2 cellular contexts compared by ENCODE assay signal in the genomic region with DNA sequence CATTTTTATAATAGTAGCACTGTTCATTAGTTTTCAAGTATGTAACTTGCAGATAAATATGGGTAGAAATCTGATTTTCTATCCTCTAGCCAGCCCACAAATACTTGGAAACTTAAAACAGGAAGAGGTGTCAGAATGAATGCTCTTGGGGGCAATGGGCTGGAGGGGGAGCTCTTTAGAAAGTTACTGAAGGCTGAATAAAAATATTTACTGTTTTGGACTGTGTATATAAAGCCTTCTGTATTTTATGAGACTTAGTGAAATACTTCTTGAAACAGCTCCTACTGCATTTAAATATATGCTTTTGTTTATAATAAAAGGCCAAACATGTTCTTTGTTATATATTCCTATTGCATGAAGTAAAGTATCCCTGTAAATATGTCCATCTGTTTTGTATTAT.
TF ChIP-seq lines count a peak whose summit lies in the region.

No MANE protein-coding gene starts in this region.

TF ChIP-seq in SK-N-SH, 30 proteins besides CTCF, POLR2A, EP300 and RAD21 (continued from another document):
- TF ChIP-seq, protein P1, sequence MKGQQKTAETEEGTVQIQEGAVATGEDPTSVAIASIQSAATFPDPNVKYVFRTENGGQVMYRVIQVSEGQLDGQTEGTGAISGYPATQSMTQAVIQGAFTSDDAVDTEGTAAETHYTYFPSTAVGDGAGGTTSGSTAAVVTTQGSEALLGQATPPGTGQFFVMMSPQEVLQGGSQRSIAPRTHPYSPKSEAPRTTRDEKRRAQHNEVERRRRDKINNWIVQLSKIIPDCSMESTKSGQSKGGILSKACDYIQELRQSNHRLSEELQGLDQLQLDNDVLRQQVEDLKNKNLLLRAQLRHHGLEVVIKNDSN (IDR thresholded peaks at IDR 0.05; ENCODE audit: borderline replicate concordance, low read depth) = no peak
- TF ChIP-seq POLR2AphosphoS5 (IDR thresholded peaks at IDR 0.05; ENCODE audit: low read depth, low read length) (no peak), CHD2 (IDR thresholded peaks at IDR 0.05; ENCODE audit: low read length, partially characterized antibody) (no peak), EZH2phosphoT487 (IDR thresholded peaks at IDR 0.05; ENCODE audit: borderline replicate concordance, low read depth) (no peak), GABPA (IDR thresholded peaks at IDR 0.05; ENCODE audit: low read depth) (no peak), MXI1 (IDR thresholded peaks at IDR 0.05; ENCODE audit: low read depth, low read length) (no peak), RCOR1 (IDR thresholded peaks at IDR 0.05; ENCODE audit: low read length) (no peak), NRF1 (IDR thresholded peaks at IDR 0.05; ENCODE audit: low read depth, low read length) (no peak), TEAD4 (IDR thresholded peaks at IDR 0.05; ENCODE audit: borderline replicate concordance, insufficient read depth) (no peak), FOXJ3 (CRISPR knock-in tag; IDR thresholded peaks at IDR 0.05) (no peak)
- TF ChIP-seq, protein P2, sequence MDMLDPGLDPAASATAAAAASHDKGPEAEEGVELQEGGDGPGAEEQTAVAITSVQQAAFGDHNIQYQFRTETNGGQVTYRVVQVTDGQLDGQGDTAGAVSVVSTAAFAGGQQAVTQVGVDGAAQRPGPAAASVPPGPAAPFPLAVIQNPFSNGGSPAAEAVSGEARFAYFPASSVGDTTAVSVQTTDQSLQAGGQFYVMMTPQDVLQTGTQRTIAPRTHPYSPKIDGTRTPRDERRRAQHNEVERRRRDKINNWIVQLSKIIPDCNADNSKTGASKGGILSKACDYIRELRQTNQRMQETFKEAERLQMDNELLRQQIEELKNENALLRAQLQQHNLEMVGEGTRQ (IDR thresholded peaks at IDR 0.05; ENCODE audit: borderline replicate concordance, low read depth, low read length) = no peak
- TF ChIP-seq, protein P3, sequence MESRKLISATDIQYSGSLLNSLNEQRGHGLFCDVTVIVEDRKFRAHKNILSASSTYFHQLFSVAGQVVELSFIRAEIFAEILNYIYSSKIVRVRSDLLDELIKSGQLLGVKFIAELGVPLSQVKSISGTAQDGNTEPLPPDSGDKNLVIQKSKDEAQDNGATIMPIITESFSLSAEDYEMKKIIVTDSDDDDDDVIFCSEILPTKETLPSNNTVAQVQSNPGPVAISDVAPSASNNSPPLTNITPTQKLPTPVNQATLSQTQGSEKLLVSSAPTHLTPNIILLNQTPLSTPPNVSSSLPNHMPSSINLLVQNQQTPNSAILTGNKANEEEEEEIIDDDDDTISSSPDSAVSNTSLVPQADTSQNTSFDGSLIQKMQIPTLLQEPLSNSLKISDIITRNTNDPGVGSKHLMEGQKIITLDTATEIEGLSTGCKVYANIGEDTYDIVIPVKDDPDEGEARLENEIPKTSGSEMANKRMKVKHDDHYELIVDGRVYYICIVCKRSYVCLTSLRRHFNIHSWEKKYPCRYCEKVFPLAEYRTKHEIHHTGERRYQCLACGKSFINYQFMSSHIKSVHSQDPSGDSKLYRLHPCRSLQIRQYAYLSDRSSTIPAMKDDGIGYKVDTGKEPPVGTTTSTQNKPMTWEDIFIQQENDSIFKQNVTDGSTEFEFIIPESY (IDR thresholded peaks at IDR 0.05; ENCODE audit: borderline replicate concordance, low read depth) = no peak
- TF ChIP-seq, protein P4, sequence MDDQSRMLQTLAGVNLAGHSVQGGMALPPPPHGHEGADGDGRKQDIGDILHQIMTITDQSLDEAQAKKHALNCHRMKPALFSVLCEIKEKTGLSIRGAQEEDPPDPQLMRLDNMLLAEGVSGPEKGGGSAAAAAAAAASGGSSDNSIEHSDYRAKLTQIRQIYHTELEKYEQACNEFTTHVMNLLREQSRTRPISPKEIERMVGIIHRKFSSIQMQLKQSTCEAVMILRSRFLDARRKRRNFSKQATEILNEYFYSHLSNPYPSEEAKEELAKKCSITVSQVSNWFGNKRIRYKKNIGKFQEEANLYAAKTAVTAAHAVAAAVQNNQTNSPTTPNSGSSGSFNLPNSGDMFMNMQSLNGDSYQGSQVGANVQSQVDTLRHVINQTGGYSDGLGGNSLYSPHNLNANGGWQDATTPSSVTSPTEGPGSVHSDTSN (IDR thresholded peaks at IDR 0.05) = no peak
- TF ChIP-seq, protein P5, sequence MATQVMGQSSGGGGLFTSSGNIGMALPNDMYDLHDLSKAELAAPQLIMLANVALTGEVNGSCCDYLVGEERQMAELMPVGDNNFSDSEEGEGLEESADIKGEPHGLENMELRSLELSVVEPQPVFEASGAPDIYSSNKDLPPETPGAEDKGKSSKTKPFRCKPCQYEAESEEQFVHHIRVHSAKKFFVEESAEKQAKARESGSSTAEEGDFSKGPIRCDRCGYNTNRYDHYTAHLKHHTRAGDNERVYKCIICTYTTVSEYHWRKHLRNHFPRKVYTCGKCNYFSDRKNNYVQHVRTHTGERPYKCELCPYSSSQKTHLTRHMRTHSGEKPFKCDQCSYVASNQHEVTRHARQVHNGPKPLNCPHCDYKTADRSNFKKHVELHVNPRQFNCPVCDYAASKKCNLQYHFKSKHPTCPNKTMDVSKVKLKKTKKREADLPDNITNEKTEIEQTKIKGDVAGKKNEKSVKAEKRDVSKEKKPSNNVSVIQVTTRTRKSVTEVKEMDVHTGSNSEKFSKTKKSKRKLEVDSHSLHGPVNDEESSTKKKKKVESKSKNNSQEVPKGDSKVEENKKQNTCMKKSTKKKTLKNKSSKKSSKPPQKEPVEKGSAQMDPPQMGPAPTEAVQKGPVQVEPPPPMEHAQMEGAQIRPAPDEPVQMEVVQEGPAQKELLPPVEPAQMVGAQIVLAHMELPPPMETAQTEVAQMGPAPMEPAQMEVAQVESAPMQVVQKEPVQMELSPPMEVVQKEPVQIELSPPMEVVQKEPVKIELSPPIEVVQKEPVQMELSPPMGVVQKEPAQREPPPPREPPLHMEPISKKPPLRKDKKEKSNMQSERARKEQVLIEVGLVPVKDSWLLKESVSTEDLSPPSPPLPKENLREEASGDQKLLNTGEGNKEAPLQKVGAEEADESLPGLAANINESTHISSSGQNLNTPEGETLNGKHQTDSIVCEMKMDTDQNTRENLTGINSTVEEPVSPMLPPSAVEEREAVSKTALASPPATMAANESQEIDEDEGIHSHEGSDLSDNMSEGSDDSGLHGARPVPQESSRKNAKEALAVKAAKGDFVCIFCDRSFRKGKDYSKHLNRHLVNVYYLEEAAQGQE (IDR thresholded peaks at IDR 0.05; ENCODE audit: low read depth, low read length) = no peak
- TF ChIP-seq, protein P6, sequence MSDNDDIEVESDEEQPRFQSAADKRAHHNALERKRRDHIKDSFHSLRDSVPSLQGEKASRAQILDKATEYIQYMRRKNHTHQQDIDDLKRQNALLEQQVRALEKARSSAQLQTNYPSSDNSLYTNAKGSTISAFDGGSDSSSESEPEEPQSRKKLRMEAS (IDR thresholded peaks at IDR 0.05; ENCODE audit: low read depth) = no peak

TF ChIP-seq in SK-N-SH treated with all-trans-retinoic acid at 6 μM for 48 hours, 23 proteins besides CTCF, POLR2A, EP300 and RAD21 (continued from another document):
- TF ChIP-seq, protein P7, sequence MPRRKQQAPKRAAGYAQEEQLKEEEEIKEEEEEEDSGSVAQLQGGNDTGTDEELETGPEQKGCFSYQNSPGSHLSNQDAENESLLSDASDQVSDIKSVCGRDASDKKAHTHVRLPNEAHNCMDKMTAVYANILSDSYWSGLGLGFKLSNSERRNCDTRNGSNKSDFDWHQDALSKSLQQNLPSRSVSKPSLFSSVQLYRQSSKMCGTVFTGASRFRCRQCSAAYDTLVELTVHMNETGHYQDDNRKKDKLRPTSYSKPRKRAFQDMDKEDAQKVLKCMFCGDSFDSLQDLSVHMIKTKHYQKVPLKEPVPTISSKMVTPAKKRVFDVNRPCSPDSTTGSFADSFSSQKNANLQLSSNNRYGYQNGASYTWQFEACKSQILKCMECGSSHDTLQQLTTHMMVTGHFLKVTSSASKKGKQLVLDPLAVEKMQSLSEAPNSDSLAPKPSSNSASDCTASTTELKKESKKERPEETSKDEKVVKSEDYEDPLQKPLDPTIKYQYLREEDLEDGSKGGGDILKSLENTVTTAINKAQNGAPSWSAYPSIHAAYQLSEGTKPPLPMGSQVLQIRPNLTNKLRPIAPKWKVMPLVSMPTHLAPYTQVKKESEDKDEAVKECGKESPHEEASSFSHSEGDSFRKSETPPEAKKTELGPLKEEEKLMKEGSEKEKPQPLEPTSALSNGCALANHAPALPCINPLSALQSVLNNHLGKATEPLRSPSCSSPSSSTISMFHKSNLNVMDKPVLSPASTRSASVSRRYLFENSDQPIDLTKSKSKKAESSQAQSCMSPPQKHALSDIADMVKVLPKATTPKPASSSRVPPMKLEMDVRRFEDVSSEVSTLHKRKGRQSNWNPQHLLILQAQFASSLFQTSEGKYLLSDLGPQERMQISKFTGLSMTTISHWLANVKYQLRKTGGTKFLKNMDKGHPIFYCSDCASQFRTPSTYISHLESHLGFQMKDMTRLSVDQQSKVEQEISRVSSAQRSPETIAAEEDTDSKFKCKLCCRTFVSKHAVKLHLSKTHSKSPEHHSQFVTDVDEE (CRISPR knock-in tag; IDR thresholded peaks at IDR 0.05) = no peak
- no peak for TF ChIP-seq GLIS3 (CRISPR knock-in tag; IDR thresholded peaks at IDR 0.05)
- no peak for TF ChIP-seq ARNTL (CRISPR knock-in tag; IDR thresholded peaks at IDR 0.05; ENCODE audit: borderline replicate concordance, low read depth)
- no peak for TF ChIP-seq OSR1 (CRISPR knock-in tag; IDR thresholded peaks at IDR 0.05)
- TF ChIP-seq ISL1 (CRISPR knock-in tag; IDR thresholded peaks at IDR 0.05) = no peak
- TF ChIP-seq, protein P8, sequence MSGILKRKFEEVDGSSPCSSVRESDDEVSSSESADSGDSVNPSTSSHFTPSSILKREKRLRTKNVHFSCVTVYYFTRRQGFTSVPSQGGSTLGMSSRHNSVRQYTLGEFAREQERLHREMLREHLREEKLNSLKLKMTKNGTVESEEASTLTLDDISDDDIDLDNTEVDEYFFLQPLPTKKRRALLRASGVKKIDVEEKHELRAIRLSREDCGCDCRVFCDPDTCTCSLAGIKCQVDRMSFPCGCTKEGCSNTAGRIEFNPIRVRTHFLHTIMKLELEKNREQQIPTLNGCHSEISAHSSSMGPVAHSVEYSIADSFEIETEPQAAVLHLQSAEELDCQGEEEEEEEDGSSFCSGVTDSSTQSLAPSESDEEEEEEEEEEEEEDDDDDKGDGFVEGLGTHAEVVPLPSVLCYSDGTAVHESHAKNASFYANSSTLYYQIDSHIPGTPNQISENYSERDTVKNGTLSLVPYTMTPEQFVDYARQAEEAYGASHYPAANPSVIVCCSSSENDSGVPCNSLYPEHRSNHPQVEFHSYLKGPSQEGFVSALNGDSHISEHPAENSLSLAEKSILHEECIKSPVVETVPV (CRISPR knock-in tag; IDR thresholded peaks at IDR 0.05) = no peak
- TF ChIP-seq BACH2 (CRISPR knock-in tag; IDR thresholded peaks at IDR 0.05; ENCODE audit: borderline replicate concordance) = no peak
- no peak for TF ChIP-seq RARB (CRISPR knock-in tag; IDR thresholded peaks at IDR 0.05)
- TF ChIP-seq, protein P9, sequence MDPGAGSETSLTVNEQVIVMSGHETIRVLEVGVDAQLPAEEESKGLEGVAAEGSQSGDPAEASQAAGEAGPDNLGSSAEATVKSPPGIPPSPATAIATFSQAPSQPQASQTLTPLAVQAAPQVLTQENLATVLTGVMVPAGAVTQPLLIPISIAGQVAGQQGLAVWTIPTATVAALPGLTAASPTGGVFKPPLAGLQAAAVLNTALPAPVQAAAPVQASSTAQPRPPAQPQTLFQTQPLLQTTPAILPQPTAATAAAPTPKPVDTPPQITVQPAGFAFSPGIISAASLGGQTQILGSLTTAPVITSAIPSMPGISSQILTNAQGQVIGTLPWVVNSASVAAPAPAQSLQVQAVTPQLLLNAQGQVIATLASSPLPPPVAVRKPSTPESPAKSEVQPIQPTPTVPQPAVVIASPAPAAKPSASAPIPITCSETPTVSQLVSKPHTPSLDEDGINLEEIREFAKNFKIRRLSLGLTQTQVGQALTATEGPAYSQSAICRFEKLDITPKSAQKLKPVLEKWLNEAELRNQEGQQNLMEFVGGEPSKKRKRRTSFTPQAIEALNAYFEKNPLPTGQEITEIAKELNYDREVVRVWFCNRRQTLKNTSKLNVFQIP (CRISPR knock-in tag; IDR thresholded peaks at IDR 0.05; ENCODE audit: borderline replicate concordance, low read depth) = no peak
- TF ChIP-seq, protein P10, sequence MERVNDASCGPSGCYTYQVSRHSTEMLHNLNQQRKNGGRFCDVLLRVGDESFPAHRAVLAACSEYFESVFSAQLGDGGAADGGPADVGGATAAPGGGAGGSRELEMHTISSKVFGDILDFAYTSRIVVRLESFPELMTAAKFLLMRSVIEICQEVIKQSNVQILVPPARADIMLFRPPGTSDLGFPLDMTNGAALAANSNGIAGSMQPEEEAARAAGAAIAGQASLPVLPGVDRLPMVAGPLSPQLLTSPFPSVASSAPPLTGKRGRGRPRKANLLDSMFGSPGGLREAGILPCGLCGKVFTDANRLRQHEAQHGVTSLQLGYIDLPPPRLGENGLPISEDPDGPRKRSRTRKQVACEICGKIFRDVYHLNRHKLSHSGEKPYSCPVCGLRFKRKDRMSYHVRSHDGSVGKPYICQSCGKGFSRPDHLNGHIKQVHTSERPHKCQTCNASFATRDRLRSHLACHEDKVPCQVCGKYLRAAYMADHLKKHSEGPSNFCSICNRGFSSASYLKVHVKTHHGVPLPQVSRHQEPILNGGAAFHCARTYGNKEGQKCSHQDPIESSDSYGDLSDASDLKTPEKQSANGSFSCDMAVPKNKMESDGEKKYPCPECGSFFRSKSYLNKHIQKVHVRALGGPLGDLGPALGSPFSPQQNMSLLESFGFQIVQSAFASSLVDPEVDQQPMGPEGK (CRISPR knock-in tag; IDR thresholded peaks at IDR 0.05; ENCODE audit: borderline replicate concordance) = no peak
- TF ChIP-seq ESRRG (CRISPR knock-in tag; IDR thresholded peaks at IDR 0.05) = no peak
- no peak for TF ChIP-seq ZC3H10 (CRISPR knock-in tag; IDR thresholded peaks at IDR 0.05)
- no peak for TF ChIP-seq PPARA (CRISPR knock-in tag; IDR thresholded peaks at IDR 0.05; ENCODE audit: borderline replicate concordance)
- TF ChIP-seq ZNF8 (CRISPR knock-in tag; IDR thresholded peaks at IDR 0.05) = no peak
- TF ChIP-seq ZFP30 (CRISPR knock-in tag; IDR thresholded peaks at IDR 0.05) = no peak
- TF ChIP-seq ZFP3 (CRISPR knock-in tag; IDR thresholded peaks at IDR 0.05) = no peak
